ENCODE assay signal across 10 cellular contexts in genomic region chr1:234466945-234467344, GRCh38.
"Had no signal": no experiment of that assay in that cellular context is flagged by ENCODE, and none has a peak within 500 bp of the region (broad histone marks: within the 10 kb centered on the region; RNA-seq: fewer than 3 reads in every experiment).

No MANE protein-coding gene starts in this region.

- ATAC-seq: GM23338, K562 had no signal

- DNase-seq: H9, HCEC 1CT, HFFc6, IMR-90, KG1 had no signal

- H3K4me3 ChIP-seq: GM23338, K562 had no signal

- H2AFZ ChIP-seq: GM23338 had no signal

- H3K4me2 ChIP-seq: GM23338 had no signal

- FAIRE-seq: H1, H54, HTR-8/SVneo, K562 had no signal
